In the genomic region with DNA sequence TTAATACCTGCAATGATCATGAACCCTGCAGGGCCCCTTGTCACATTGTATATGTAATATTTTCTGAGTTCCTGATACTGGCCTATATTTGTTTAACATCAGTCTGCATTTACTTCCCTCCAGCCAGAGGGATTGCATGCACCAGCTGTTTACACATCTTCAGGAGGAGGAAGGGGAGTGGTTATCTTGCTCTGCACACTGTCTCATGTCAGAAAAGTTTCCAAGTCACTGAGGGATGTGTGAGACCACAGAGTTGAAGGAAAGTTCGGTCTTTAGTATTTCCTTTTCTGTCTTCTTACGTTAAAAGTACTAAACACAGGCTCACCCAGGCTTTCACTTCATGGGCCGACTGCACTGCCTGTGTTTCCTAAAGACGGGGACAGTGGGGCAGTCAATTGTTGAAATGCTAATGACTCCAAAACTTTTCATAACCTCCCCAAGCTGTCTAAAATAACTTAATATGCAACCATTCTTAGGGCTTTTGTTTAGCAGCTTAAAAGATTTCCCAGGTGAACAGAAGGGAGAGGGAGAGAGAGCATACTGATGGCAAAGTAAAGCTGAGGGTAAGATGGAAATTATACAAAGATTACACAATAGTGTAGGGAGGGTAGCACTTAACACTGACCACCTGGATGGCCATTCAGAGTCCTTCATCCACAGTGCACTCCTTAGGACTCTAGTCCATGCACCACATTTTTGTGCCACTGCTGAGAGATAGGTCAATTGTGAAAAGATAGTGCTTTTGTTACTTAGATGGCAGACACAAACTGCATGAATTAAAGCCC, we compare ENCODE assay signal across 10 cellular contexts.
DNase-seq lines count a peak whose midpoint lies in the region; ATAC-seq, FAIRE-seq and TF ChIP-seq lines count a peak whose summit lies in the region.
"Had no signal": no experiment of that assay in that cellular context is flagged by ENCODE, and none has a peak within 500 bp of the region (broad histone marks: within the 10 kb centered on the region; RNA-seq: fewer than 3 reads in every experiment).

No MANE protein-coding gene starts in this region.

- H3K79me2 ChIP-seq in astrocyte (ENCODE audit: insufficient read depth, low read length): no peaks in the 10 kb centered on the region

- H3K27me3 Mint-ChIP-seq in astrocyte (ENCODE audit: low read depth, unreplicated experiment): peaks cover 3% of the 10 kb centered on the region
- H3K27me3 Mint-ChIP-seq in nephron (ENCODE audit: low read depth): no peaks in the 10 kb centered on the region

- H3K4me1 ChIP-seq in astrocyte (ENCODE audit: insufficient read depth, low read length) (no peaks in the 10 kb centered on the region), foreskin keratinocyte (no peaks in the 10 kb centered on the region)

- H3K4me3 ChIP-seq in astrocyte (ENCODE audit: insufficient read depth, low read depth, low read length): no peak overlapping the region
- H3K4me3 ChIP-seq: GM12878 had no signal

- H2AFZ ChIP-seq in astrocyte (ENCODE audit: low read depth, low read length): no peak overlapping the region

- ATAC-seq in GM18861 (IDR thresholded peaks at IDR 0.05; ENCODE audit: unreplicated experiment): peak; percentile 46
- ATAC-seq in HG03442 (IDR thresholded peaks at IDR 0.05; ENCODE audit: unreplicated experiment): peak; percentile 53
- no peak for ATAC-seq in foreskin keratinocyte
- ATAC-seq: GM12878 had no signal

- H3K36me3 ChIP-seq in astrocyte (ENCODE audit: insufficient read depth, low read length): no peaks in the 10 kb centered on the region
- H3K36me3 ChIP-seq: brain microvascular endothelial cell had no signal

- H3K9me3 Mint-ChIP-seq in astrocyte (ENCODE audit: unreplicated experiment): no peaks in the 10 kb centered on the region
- no peaks in the 10 kb centered on the region for H3K9me3 Mint-ChIP-seq in nephron

- H3K36me3 Mint-ChIP-seq in astrocyte (ENCODE audit: low read depth, unreplicated experiment): no peaks in the 10 kb centered on the region
- no peaks in the 10 kb centered on the region for H3K36me3 Mint-ChIP-seq in nephron (ENCODE audit: low read depth)

- H3K9me3 ChIP-seq in astrocyte (ENCODE audit: insufficient read depth, low read depth, low read length): no peaks in the 10 kb centered on the region

- no peak for TF ChIP-seq CTCF in astrocyte (IDR thresholded peaks at IDR 0.05; ENCODE audit: insufficient read depth, low read depth, low read length)
- no peak for TF ChIP-seq CTCF in nephron (IDR thresholded peaks at IDR 0.05; ENCODE audit: unreplicated experiment in 3 of 3)
- no peak for TF ChIP-seq CTCF in foreskin keratinocyte (conservative IDR thresholded peaks at IDR 0.05)

- no peaks in the 10 kb centered on the region for H3K27me3 ChIP-seq in astrocyte (ENCODE audit: insufficient read depth, low read length)
- no peaks in the 10 kb centered on the region for H3K27me3 ChIP-seq in foreskin keratinocyte
- H3K27me3 ChIP-seq: brain microvascular endothelial cell had no signal

- no peak overlapping the region for H3K27ac Mint-ChIP-seq in astrocyte (ENCODE audit: unreplicated experiment)
- H3K27ac Mint-ChIP-seq in nephron: peak overlapping the region; percentile 58 to 84 (median 74)

- no peaks in the 10 kb centered on the region for H4K20me1 ChIP-seq in astrocyte (ENCODE audit: insufficient read depth, low read length)

- no peak overlapping the region for H3K4me3 Mint-ChIP-seq in astrocyte (ENCODE audit: unreplicated experiment)
- H3K4me3 Mint-ChIP-seq in nephron: no peak overlapping the region

- H3K4me2 ChIP-seq in astrocyte (ENCODE audit: low read length): no peak overlapping the region

- peaks cover 4% of the 10 kb centered on the region for H3K4me1 Mint-ChIP-seq in astrocyte (ENCODE audit: low read depth, unreplicated experiment)
- peaks cover 48% of the 10 kb centered on the region for H3K4me1 Mint-ChIP-seq in nephron

- H3K27ac ChIP-seq in astrocyte (ENCODE audit: low read depth, low read length) (no peak overlapping the region), foreskin keratinocyte (no peak overlapping the region)
- H3K27ac ChIP-seq: brain microvascular endothelial cell had no signal

- DNase-seq in astrocyte (ENCODE audit: low read depth) (peak; percentile 15), HK-2 (ENCODE audit: unreplicated experiment) (no peak), cerebellar cortex (ENCODE audit: low spot score) (no peak), foreskin keratinocyte (no peak)
- no peak for DNase-seq in activated CD4-positive, alpha-beta T cell treated with anti-CD3 and anti-CD28 coated beads for 1 hour
- DNase-seq: brain microvascular endothelial cell had no signal

- H3K9ac ChIP-seq in astrocyte (ENCODE audit: low read length): no peak overlapping the region

- FAIRE-seq in astrocyte (lab: Jason Lieb, UNC): no peak
- FAIRE-seq: GM12878 had no signal
